ENCODE assay signal across 16 cellular contexts in genomic region chr12:91203610-91204009, GRCh38. TPM values are rescaled to one million over a fixed set of nuclear protein-coding genes. Genes with fewer than 3 reads are reported as not detected.
"Had no signal": no experiment of that assay in that cellular context is flagged by ENCODE, and none has a peak within 500 bp of the region (broad histone marks: within the 10 kb centered on the region; RNA-seq: fewer than 3 reads in every experiment).

No MANE protein-coding gene starts in this region.

- H3K4me3 ChIP-seq: gastrocnemius medialis, heart right ventricle, psoas muscle, right lobe of liver, suprapubic skin had no signal

- H3K27ac ChIP-seq: gastrocnemius medialis, heart right ventricle, psoas muscle, right lobe of liver, suprapubic skin had no signal

- DNase-seq: activated B cell treated with CpG ODN at 0.5 μM for 24 hours; activated CD4-positive, alpha-beta T cell treated with anti-CD3 and anti-CD28 coated beads, Interleukin-2, amount 10 ng/mL, durations not matched to agents 24 days and 14 days; activated CD8-positive, alpha-beta memory T cell treated with anti-CD3 and anti-CD28 coated beads for 24 hours; activated naive CD8-positive, alpha-beta T cell treated with anti-CD3 and anti-CD28 coated beads, Interleukin-2, amount 10 ng/mL, durations not matched to agents 7 days and 5 days; anterior cingulate cortex; effector memory CD8-positive, alpha-beta T cell; gastrocnemius medialis; heart right ventricle; natural killer cell; psoas muscle; right lobe of liver; T-helper 17 cell; trophoblast cell had no signal

- H3K4me1 ChIP-seq: gastrocnemius medialis, heart right ventricle, psoas muscle, right lobe of liver, suprapubic skin had no signal

- FAIRE-seq: islet of Langerhans had no signal

- ATAC-seq: effector memory CD8-positive, alpha-beta T cell; gastrocnemius medialis; heart right ventricle; left lobe of liver; natural killer cell; psoas muscle; right lobe of liver; T-helper 17 cell had no signal

- H3K27me3 ChIP-seq: gastrocnemius medialis, heart right ventricle, right lobe of liver, suprapubic skin had no signal

- H3K36me3 ChIP-seq: gastrocnemius medialis, heart right ventricle, right lobe of liver, suprapubic skin had no signal

- H3K9me3 ChIP-seq: gastrocnemius medialis, psoas muscle, right lobe of liver had no signal

RNA-seq across cellular contexts. Expression of gene DCN, which starts 21.0 kb away (rescaled TPM):
- total RNA-seq: activated B cell treated with CpG ODN at 0.5 μM for 24 hours; activated CD4-positive, alpha-beta T cell treated with anti-CD3 and anti-CD28 coated beads, Interleukin-2, amount 10 ng/mL, durations not matched to agents 24 days and 14 days; activated naive CD8-positive, alpha-beta T cell treated with anti-CD3 and anti-CD28 coated beads, Interleukin-2, amount 10 ng/mL, durations not matched to agents 7 days and 5 days; T-helper 17 cell had no signal
